Comparison of ENCODE assay signal across 13 cellular contexts in genomic region chr9:98974554-98974953, GRCh38. TPM values are rescaled to one million over a fixed set of nuclear protein-coding genes. Genes with fewer than 3 reads are reported as not detected.
DNase-seq lines count a peak whose midpoint lies in the region; ATAC-seq and TF ChIP-seq lines count a peak whose summit lies in the region.
"Had no signal": no experiment of that assay in that cellular context is flagged by ENCODE, and none has a peak within 500 bp of the region (broad histone marks: within the 10 kb centered on the region; RNA-seq: fewer than 3 reads in every experiment).

No MANE protein-coding gene starts in this region.

- no peaks in the 10 kb centered on the region for H3K9me2 ChIP-seq in DOHH2 (replicated peaks; ENCODE audit: control insufficient read depth, low read length)

- H3K4me2 ChIP-seq in DOHH2 (ENCODE audit: low read length), result 0 out of 2 replicates have a peak overlapping the region, but pooled peaks have one; percentile 63
- peak overlapping the region; percentile 48 for H3K4me2 ChIP-seq in mammary epithelial cell (ENCODE audit: insufficient read depth, low read depth, low read length)

- H3K36me3 ChIP-seq in DOHH2 (ENCODE audit: control insufficient read depth, low read length) (no peaks in the 10 kb centered on the region), mammary epithelial cell (ENCODE audit: insufficient read depth, low read length) (no peaks in the 10 kb centered on the region), psoas muscle (ENCODE audit: insufficient read depth in 1 of 2, low read depth in 1 of 2) (no peaks in the 10 kb centered on the region), Caco-2 (ENCODE audit: control insufficient read depth, insufficient read depth, low read length) (no peaks in the 10 kb centered on the region), BE2C (no peaks in the 10 kb centered on the region)
- no peaks in the 10 kb centered on the region for H3K36me3 ChIP-seq in CD8-positive, alpha-beta memory T cell (ENCODE audit: insufficient read depth, low read length)

- no TSS peak for BruUV-seq in mammary epithelial cell (replicated peaks; lab: Mats Ljungman, UMichigan)
- no TSS peak for BruUV-seq in Caco-2 (replicated peaks; lab: Mats Ljungman, UMichigan)

- intact Hi-C loops in mammary epithelial cell (cut with micrococcal nuclease) (loop anchor here (2.0 kb wide), 1 partner anchor 114 kb away; no protein-coding TSS in a partner anchor), psoas muscle (cut with DNase I) (loop anchor here (2.0 to 5.0 kb wide), 2 partner anchors 24 to 168 kb away; no protein-coding TSS in a partner anchor), Caco-2 (cut with micrococcal nuclease; ENCODE audit: unreplicated experiment) (no loop called here)

- dilution Hi-C loops in mammary epithelial cell (cut with HindIII; ENCODE audit: low sequenced_read_pairs), result no loop called here

- CTCF ChIA-PET in mammary epithelial cell (lab: Charles Lee; ENCODE audit: low non-redundant PET), result no interaction called here
- CTCF ChIA-PET in Caco-2 (lab: Charles Lee), result interaction anchor here (0.6 to 2.0 kb wide), 2 partner anchors 166 to 1062 kb away, joined by 4 to 6 read pairs; no protein-coding TSS in a partner anchor
- CTCF ChIA-PET in CD8-positive, alpha-beta memory T cell (lab: Charles Lee), result interaction anchor here (0.8 to 8.2 kb wide), 10 partner anchors 9 to 168 kb away, joined by 3 to 74 read pairs (median 7); no protein-coding TSS in a partner anchor

- H3F3A ChIP-seq in DOHH2 (ENCODE audit: control insufficient read depth, insufficient read depth), result no peaks in the 10 kb centered on the region

- H3K4me3 Mint-ChIP-seq in Caco-2 (ENCODE audit: unreplicated experiment), result no peak overlapping the region
- no peak overlapping the region for H3K4me3 Mint-ChIP-seq in CD8-positive, alpha-beta memory T cell

- H3K27ac ChIP-seq in DOHH2 (ENCODE audit: low read depth, low read length) (no peak overlapping the region), mammary epithelial cell (ENCODE audit: insufficient read depth, low read depth, low read length) (no peak overlapping the region), psoas muscle (peak overlapping the region; percentile 30)
- H3K27ac ChIP-seq in CD8-positive, alpha-beta memory T cell (ENCODE audit: low read depth, low read length), result no peak overlapping the region

- H3K79me2 ChIP-seq in DOHH2 (ENCODE audit: control insufficient read depth, low read length), result no peaks in the 10 kb centered on the region
- no peaks in the 10 kb centered on the region for H3K79me2 ChIP-seq in mammary epithelial cell (ENCODE audit: insufficient read depth, low read length)

- TF ChIP-seq CTCF in DOHH2 (IDR thresholded peaks at IDR 0.05; ENCODE audit: low read depth, low read length, poor library complexity, severe bottlenecking) (no peak), mammary epithelial cell (conservative IDR thresholded peaks at IDR 0.05 in 1 of 2, IDR thresholded peaks at IDR 0.05 in 1 of 2; ENCODE audit: extremely low read depth in 1 of 2, insufficient read depth in 1 of 2, low read depth in 1 of 2, low read length in 2 of 2) (no peak), psoas muscle (IDR thresholded peaks at IDR 0.05) (no peak), Caco-2 (IDR thresholded peaks at IDR 0.05; ENCODE audit: insufficient read depth in 1 of 2, low read depth in 1 of 2, low read length in 1 of 2, severe bottlenecking in 1 of 2, unreplicated experiment in 1 of 2) (no peak), BE2C (IDR thresholded peaks at IDR 0.05; ENCODE audit: low read depth, low read length) (no peak)

- H4K20me1 ChIP-seq in DOHH2 (ENCODE audit: control insufficient read depth, insufficient read depth, low read depth, low read length) (no peaks in the 10 kb centered on the region), mammary epithelial cell (ENCODE audit: insufficient read depth, low read length) (no peaks in the 10 kb centered on the region)

- no peak overlapping the region for H3K9ac ChIP-seq in mammary epithelial cell (ENCODE audit: insufficient read depth, low read length)

- no peaks in the 10 kb centered on the region for H3K9me3 Mint-ChIP-seq in Caco-2 (ENCODE audit: unreplicated experiment)
- H3K9me3 Mint-ChIP-seq in CD8-positive, alpha-beta memory T cell, result no peaks in the 10 kb centered on the region
- H3K9me3 Mint-ChIP-seq: activated naive CD8-positive, alpha-beta T cell treated with anti-CD3 and anti-CD28 coated beads, Interleukin-2, amount 10 ng/mL, durations not matched to agents 7 days and 5 days; central memory CD8-positive, alpha-beta T cell had no signal

- peak; percentile 11 for ATAC-seq in HG03039 (IDR thresholded peaks at IDR 0.05; ENCODE audit: unreplicated experiment)
- peak in 2 of 4 donors; percentile 2 to 3 for ATAC-seq in psoas muscle

- no peaks in the 10 kb centered on the region for H3K9me3 ChIP-seq in DOHH2 (ENCODE audit: control insufficient read depth, insufficient read depth, low read length)
- H3K9me3 ChIP-seq in mammary epithelial cell (replicated peaks; ENCODE audit: insufficient read depth, low read length), result no peaks in the 10 kb centered on the region
- H3K9me3 ChIP-seq in psoas muscle, result no peaks in the 10 kb centered on the region
- no peaks in the 10 kb centered on the region for H3K9me3 ChIP-seq in Caco-2
- H3K9me3 ChIP-seq in CD8-positive, alpha-beta memory T cell (ENCODE audit: low read length), result no peaks in the 10 kb centered on the region
- no peaks in the 10 kb centered on the region for H3K9me3 ChIP-seq in BE2C

- H3K4me3 ChIP-seq in DOHH2 (ENCODE audit: low read length) (no peak overlapping the region), mammary epithelial cell (replicated peaks in 1 of 3; ENCODE audit: insufficient read depth in 1 of 3, low read depth in 2 of 3, low read length in 3 of 3) (no peak overlapping the region), psoas muscle (peak overlapping the region; percentile 52), Caco-2 (ENCODE audit: low read depth, low read length) (no peak overlapping the region), BE2C (ENCODE audit: low read depth, low read length) (no peak overlapping the region)
- H3K4me3 ChIP-seq in CD8-positive, alpha-beta memory T cell (ENCODE audit: low read length), result no peak overlapping the region

- H3K27me3 ChIP-seq in DOHH2 (ENCODE audit: control insufficient read depth, low read length) (peaks cover 30% of the 10 kb centered on the region), mammary epithelial cell (ENCODE audit: insufficient read depth, low read length) (no peaks in the 10 kb centered on the region), psoas muscle (ENCODE audit: insufficient read depth in 3 of 3, low read length in 2 of 3) (peaks cover 0 to 13% (median 0%) of the 10 kb centered on the region in 3 donors), Caco-2 (replicated peaks; ENCODE audit: control insufficient read depth, insufficient read depth, low read length) (peaks cover 2% of the 10 kb centered on the region; the same call in 1 of the 2 replicates), BE2C (peaks cover 5% of the 10 kb centered on the region)
- peaks cover 9% of the 10 kb centered on the region for H3K27me3 ChIP-seq in CD8-positive, alpha-beta memory T cell (ENCODE audit: insufficient read depth, low read length, poor library complexity, severe bottlenecking)

- H3K27ac Mint-ChIP-seq in Caco-2 (ENCODE audit: unreplicated experiment), result no peak overlapping the region
- H3K27ac Mint-ChIP-seq in CD8-positive, alpha-beta memory T cell, result no peak overlapping the region
- H3K27ac Mint-ChIP-seq: activated naive CD8-positive, alpha-beta T cell treated with anti-CD3 and anti-CD28 coated beads, Interleukin-2, amount 10 ng/mL, durations not matched to agents 7 days and 5 days; CD4-positive, CD25-positive, alpha-beta regulatory T cell had no signal

- DNase-seq in mammary epithelial cell (no peak), psoas muscle (no peak), Caco-2 (no peak), BE2C (no peak)
- no peak for DNase-seq in activated CD8-positive, alpha-beta memory T cell treated with anti-CD3 and anti-CD28 coated beads, Interleukin-2, amount 50 U/mL, for 48 hours
- DNase-seq in CD8-positive, alpha-beta memory T cell, result no peak
- DNase-seq: GF-D8 had no signal

- H3K4me1 ChIP-seq in DOHH2 (ENCODE audit: control insufficient read depth, low read length) (peaks cover 5% of the 10 kb centered on the region), mammary epithelial cell (ENCODE audit: insufficient read depth, low read length) (peaks cover 9% of the 10 kb centered on the region), psoas muscle (peaks cover 27% of the 10 kb centered on the region), Caco-2 (no peaks in the 10 kb centered on the region), BE2C (no peaks in the 10 kb centered on the region)
- peaks cover 8% of the 10 kb centered on the region for H3K4me1 ChIP-seq in CD8-positive, alpha-beta memory T cell (ENCODE audit: insufficient read depth, low read length)

- H3K4me1 Mint-ChIP-seq in Caco-2 (ENCODE audit: low read depth, unreplicated experiment), result no peaks in the 10 kb centered on the region
- peaks cover 4 to 7% (median 6%) of the 10 kb centered on the region in 3 donors for H3K4me1 Mint-ChIP-seq in CD8-positive, alpha-beta memory T cell
- H3K4me1 Mint-ChIP-seq: central memory CD8-positive, alpha-beta T cell had no signal

- no peak overlapping the region for H2AFZ ChIP-seq in mammary epithelial cell (ENCODE audit: low read depth, low read length)

- in situ Hi-C loops in mammary epithelial cell (cut with MboI; ENCODE audit: low sequenced_read_pairs in 2 of 2), result no loop called here

- H3K27me3 Mint-ChIP-seq in Caco-2 (ENCODE audit: insufficient read depth, unreplicated experiment), result peaks cover 13% of the 10 kb centered on the region
- peaks cover 12 to 14% of the 10 kb centered on the region in 2 donors for H3K27me3 Mint-ChIP-seq in CD8-positive, alpha-beta memory T cell
- H3K27me3 Mint-ChIP-seq: central memory CD8-positive, alpha-beta T cell had no signal

- POLR2A ChIA-PET in Caco-2 (lab: Charles Lee), result no interaction called here
- POLR2A ChIA-PET in CD8-positive, alpha-beta memory T cell (lab: Charles Lee), result no interaction called here

- whole genome bisulfite sequencing in mammary epithelial cell (ENCODE audit: low coverage, missing lambda C conversion rate), result 42% methylated on average over 9 of the region's 10 CpGs
- 22 to 43% (median 25%) methylated on average over 10 of the region's 10 CpGs for WGBS in psoas muscle, 3 donors

- H3K36me3 Mint-ChIP-seq in Caco-2 (ENCODE audit: insufficient read depth, unreplicated experiment), result no peaks in the 10 kb centered on the region
- H3K36me3 Mint-ChIP-seq in CD8-positive, alpha-beta memory T cell, result no peaks in the 10 kb centered on the region
- H3K36me3 Mint-ChIP-seq: activated naive CD8-positive, alpha-beta T cell treated with anti-CD3 and anti-CD28 coated beads, Interleukin-2, amount 10 ng/mL, durations not matched to agents 7 days and 5 days; CD4-positive, CD25-positive, alpha-beta regulatory T cell had no signal

RNA-seq across cellular contexts. Expression of gene COL15A1, which starts 30.8 kb away (rescaled TPM):
- under 1 TPM in 1 of 2 donors, not detected in 1; 0.50 TPM for total RNA-seq in mammary epithelial cell
- not detected for polyA plus RNA-seq in mammary epithelial cell
- polyA minus RNA-seq in mammary epithelial cell, result not detected
- 10 to 100 TPM in 2 of 4 donors, 1 to 10 TPM in 2; 5.6 to 34.7 (median 14.3) TPM for total RNA-seq in psoas muscle
- 1 to 10 TPM; 2.9 to 7.5 (median 3.7) TPM for polyA plus RNA-seq in psoas muscle
- total RNA-seq in Caco-2 (2022), result not detected in 2 replicates
- total RNA-seq in CD8-positive, alpha-beta memory T cell, result not detected
- polyA plus RNA-seq in CD8-positive, alpha-beta memory T cell, result 0.07 TPM
- not detected for polyA plus RNA-seq in BE2C (2012; ENCODE audit: insufficient read depth, insufficient read length, low read depth)
- total RNA-seq: CD4-positive, CD25-positive, alpha-beta regulatory T cell; pulmonary artery endothelial cell had no signal
